Comparison of ENCODE assay signal across 9 cellular contexts in the genomic region with DNA sequence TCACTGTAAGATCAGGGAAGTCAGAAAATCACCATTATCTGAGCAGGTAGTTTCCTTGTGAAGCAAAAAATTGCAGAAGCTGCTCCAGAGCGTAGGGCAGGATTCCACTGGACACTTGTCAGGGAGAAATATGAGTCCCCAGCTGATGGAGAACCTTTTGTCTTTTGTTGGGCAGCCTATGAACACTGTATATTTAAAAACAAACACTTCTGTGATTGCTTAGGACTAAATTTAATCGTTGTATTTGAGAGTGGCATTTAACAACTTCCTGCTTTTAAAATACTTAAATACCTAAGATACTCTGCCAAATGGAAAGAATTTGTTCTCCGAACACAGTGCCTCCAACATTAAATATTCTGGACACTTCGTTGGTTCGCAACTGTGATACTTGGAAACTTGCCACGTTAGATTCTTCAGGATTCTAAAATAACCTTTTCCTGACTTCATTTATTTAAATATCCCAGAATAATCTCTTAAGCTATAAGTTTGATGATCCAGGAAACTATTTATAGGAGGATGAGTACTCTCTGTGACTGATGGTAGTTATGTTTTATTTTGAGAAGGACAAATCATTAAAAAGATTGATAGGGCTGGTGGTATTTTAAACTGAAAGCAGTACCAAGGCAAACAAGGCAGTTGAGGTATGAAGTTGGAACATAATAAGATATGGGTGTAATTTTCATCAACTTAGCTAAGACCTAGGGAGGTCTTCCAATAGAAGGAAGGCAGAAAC. TPM values are rescaled to one million over a fixed set of nuclear protein-coding genes. Genes with fewer than 3 reads are reported as not detected.
DNase-seq lines count a peak whose midpoint lies in the region; ATAC-seq and TF ChIP-seq lines count a peak whose summit lies in the region.
"Had no signal": no experiment of that assay in that cellular context is flagged by ENCODE, and none has a peak within 500 bp of the region (broad histone marks: within the 10 kb centered on the region; RNA-seq: fewer than 3 reads in every experiment).

No MANE protein-coding gene starts in this region.

- WGBS in heart left ventricle, 4 donors, result 20 to 25% (median 22%) methylated on average over 6 of the region's 6 CpGs

- H3K36me3 Mint-ChIP-seq in activated T-helper 2 cell treated with anti-CD3 and anti-CD28 coated beads, Interferon-gamma antibody, Interleukin-2, Interleukin-4, amounts not matched to agents 10 μg/mL and 5 μg/mL and 100 μg/mL, durations not matched to agents 14 hours and 24 hours and 36 hours (ENCODE audit: low read depth), result peaks cover 18% of the 10 kb centered on the region

- H3K27ac Mint-ChIP-seq in activated T-helper 2 cell treated with anti-CD3 and anti-CD28 coated beads, Interferon-gamma antibody, Interleukin-2, Interleukin-4, amounts not matched to agents 10 μg/mL and 5 μg/mL and 100 μg/mL, durations not matched to agents 14 hours and 24 hours and 36 hours, result no peak overlapping the region

- ATAC-seq in heart left ventricle (peak in 1 of 4 donors; percentile 31), upper lobe of right lung (no peak), HG02798 (IDR thresholded peaks at IDR 0.05; ENCODE audit: poor library complexity, unreplicated experiment) (no peak)

- H3K36me3 ChIP-seq in heart left ventricle (no peaks in the 10 kb centered on the region), upper lobe of right lung (no peaks in the 10 kb centered on the region)
- H3K36me3 ChIP-seq: suprapubic skin had no signal

- H3K27ac ChIP-seq in heart left ventricle, result peak overlapping the region; percentile 49 to 99 (median 97)
- peak overlapping the region; percentile 27 for H3K27ac ChIP-seq in layer of hippocampus (ENCODE audit: low read depth, low read length)
- peak overlapping the region; percentile 25 for H3K27ac ChIP-seq in upper lobe of right lung
- H3K27ac ChIP-seq: suprapubic skin had no signal

- H3K4me3 Mint-ChIP-seq in activated T-helper 2 cell treated with anti-CD3 and anti-CD28 coated beads, Interferon-gamma antibody, Interleukin-2, Interleukin-4, amounts not matched to agents 10 μg/mL and 5 μg/mL and 100 μg/mL, durations not matched to agents 14 hours and 24 hours and 36 hours (ENCODE audit: low read depth), result peak overlapping the region; percentile 54

- intact Hi-C loops in heart left ventricle (cut with DNase I) (loop anchor here in 1 of 10 donors (1.0 kb wide), 1 partner anchor 86 kb away; the partner anchor contains the start of gene AFF4), cardiac septum (cut with DNase I) (no loop called here), upper lobe of right lung (cut with DNase I) (no loop called here)
- intact Hi-C loops in activated T-helper 2 cell treated with anti-CD3 and anti-CD28 coated beads, Interferon-gamma antibody, Interleukin-2, Interleukin-4, amounts not matched to agents 10 μg/mL and 5 μg/mL and 100 μg/mL, durations not matched to agents 14 hours and 24 hours and 36 hours (cut with micrococcal nuclease), result no loop called here

- DNase-seq in heart left ventricle (no peak), cardiac septum (ENCODE audit: low spot score) (no peak), upper lobe of right lung (no peak), superior temporal gyrus (ENCODE audit: extremely low spot score) (no peak), NCI-H1105 (lab: John Stamatoyannopoulos, UW) (no peak)
- no peak for DNase-seq in activated T-helper 2 cell treated with anti-CD3 and anti-CD28 coated beads, Interferon-gamma antibody, Interleukin-2, Interleukin-4, amounts not matched to agents 10 μg/mL and 5 μg/mL and 100 μg/mL, durations not matched to agents 14 hours and 24 hours and 36 hours (ENCODE audit: low spot score)

- no peak overlapping the region for H3K4me3 ChIP-seq in heart left ventricle
- no peak overlapping the region for H3K4me3 ChIP-seq in upper lobe of right lung
- H3K4me3 ChIP-seq: suprapubic skin had no signal

- no peak for TF ChIP-seq POLR2A in heart left ventricle (IDR thresholded peaks at IDR 0.05)

- TF ChIP-seq CTCF in heart left ventricle (IDR thresholded peaks at IDR 0.05) (no peak), upper lobe of right lung (IDR thresholded peaks at IDR 0.05) (no peak)

- peaks cover 5 to 37% (median 27%) of the 10 kb centered on the region in 12 donors for H3K4me1 ChIP-seq in heart left ventricle
- H3K4me1 ChIP-seq in upper lobe of right lung, result peaks cover 33% of the 10 kb centered on the region

- H3K27me3 Mint-ChIP-seq in activated T-helper 2 cell treated with anti-CD3 and anti-CD28 coated beads, Interferon-gamma antibody, Interleukin-2, Interleukin-4, amounts not matched to agents 10 μg/mL and 5 μg/mL and 100 μg/mL, durations not matched to agents 14 hours and 24 hours and 36 hours (ENCODE audit: low read depth), result no peaks in the 10 kb centered on the region

- peaks cover 14% of the 10 kb centered on the region for H3K4me1 Mint-ChIP-seq in activated T-helper 2 cell treated with anti-CD3 and anti-CD28 coated beads, Interferon-gamma antibody, Interleukin-2, Interleukin-4, amounts not matched to agents 10 μg/mL and 5 μg/mL and 100 μg/mL, durations not matched to agents 14 hours and 24 hours and 36 hours (ENCODE audit: low read depth)

- no peaks in the 10 kb centered on the region for H3K9me3 ChIP-seq in heart left ventricle
- H3K9me3 ChIP-seq in upper lobe of right lung, result no peaks in the 10 kb centered on the region
- H3K9me3 ChIP-seq: suprapubic skin had no signal

- H3K9me3 Mint-ChIP-seq in activated T-helper 2 cell treated with anti-CD3 and anti-CD28 coated beads, Interferon-gamma antibody, Interleukin-2, Interleukin-4, amounts not matched to agents 10 μg/mL and 5 μg/mL and 100 μg/mL, durations not matched to agents 14 hours and 24 hours and 36 hours, result no peaks in the 10 kb centered on the region

- no peaks in the 10 kb centered on the region for H3K27me3 ChIP-seq in heart left ventricle
- H3K27me3 ChIP-seq in layer of hippocampus (ENCODE audit: control insufficient read depth, insufficient read depth, low read length), result no peaks in the 10 kb centered on the region
- no peaks in the 10 kb centered on the region for H3K27me3 ChIP-seq in upper lobe of right lung
- H3K27me3 ChIP-seq: suprapubic skin had no signal

RNA-seq across cellular contexts. Expression of gene HSPA4, which starts 2.7 kb away (rescaled TPM):
- total RNA-seq in heart left ventricle, result 100 to 1,000 TPM in 4 of 9 donors, 10 to 100 TPM in 5; 57.5 to 132 (median 98.5) TPM
- polyA plus RNA-seq in heart left ventricle, result 100 to 1,000 TPM in 1 of 2 donors, 10 to 100 TPM in 1; 62.0 to 105 TPM
- 142 TPM for total RNA-seq in cardiac septum
- total RNA-seq in activated T-helper 2 cell treated with anti-CD3 and anti-CD28 coated beads, Interferon-gamma antibody, Interleukin-2, Interleukin-4, amounts not matched to agents 10 μg/mL and 5 μg/mL and 100 μg/mL, durations not matched to agents 14 hours and 24 hours and 36 hours, result 223 and 229 TPM in 2 replicates
- total RNA-seq in upper lobe of right lung, result 64.1 TPM

RNA-seq across cellular contexts. Expression of gene ZCCHC10, which starts 22.8 kb away (rescaled TPM):
- 10 to 100 TPM in 8 of 9 donors, 1 to 10 TPM in 1; 9.9 to 22.5 (median 17.0) TPM for total RNA-seq in heart left ventricle
- 10 to 100 TPM; 20.8 to 24.1 TPM for polyA plus RNA-seq in heart left ventricle
- total RNA-seq in cardiac septum, result 19.9 TPM
- total RNA-seq in activated T-helper 2 cell treated with anti-CD3 and anti-CD28 coated beads, Interferon-gamma antibody, Interleukin-2, Interleukin-4, amounts not matched to agents 10 μg/mL and 5 μg/mL and 100 μg/mL, durations not matched to agents 14 hours and 24 hours and 36 hours, result 35.7 and 39.3 TPM in 2 replicates
- 17.0 TPM for total RNA-seq in upper lobe of right lung

Comparison
In these comparisons a context has a peak if more than half of its experiments do, and no peak if none do; other contexts are left out.
1. H3K27ac ChIP-seq: peak in every context shown above with its lines; median percentile 97 in heart left ventricle; 27 in layer of hippocampus; 25 in upper lobe of right lung.